28 cellular contexts compared by ENCODE assay signal in the genomic region with DNA sequence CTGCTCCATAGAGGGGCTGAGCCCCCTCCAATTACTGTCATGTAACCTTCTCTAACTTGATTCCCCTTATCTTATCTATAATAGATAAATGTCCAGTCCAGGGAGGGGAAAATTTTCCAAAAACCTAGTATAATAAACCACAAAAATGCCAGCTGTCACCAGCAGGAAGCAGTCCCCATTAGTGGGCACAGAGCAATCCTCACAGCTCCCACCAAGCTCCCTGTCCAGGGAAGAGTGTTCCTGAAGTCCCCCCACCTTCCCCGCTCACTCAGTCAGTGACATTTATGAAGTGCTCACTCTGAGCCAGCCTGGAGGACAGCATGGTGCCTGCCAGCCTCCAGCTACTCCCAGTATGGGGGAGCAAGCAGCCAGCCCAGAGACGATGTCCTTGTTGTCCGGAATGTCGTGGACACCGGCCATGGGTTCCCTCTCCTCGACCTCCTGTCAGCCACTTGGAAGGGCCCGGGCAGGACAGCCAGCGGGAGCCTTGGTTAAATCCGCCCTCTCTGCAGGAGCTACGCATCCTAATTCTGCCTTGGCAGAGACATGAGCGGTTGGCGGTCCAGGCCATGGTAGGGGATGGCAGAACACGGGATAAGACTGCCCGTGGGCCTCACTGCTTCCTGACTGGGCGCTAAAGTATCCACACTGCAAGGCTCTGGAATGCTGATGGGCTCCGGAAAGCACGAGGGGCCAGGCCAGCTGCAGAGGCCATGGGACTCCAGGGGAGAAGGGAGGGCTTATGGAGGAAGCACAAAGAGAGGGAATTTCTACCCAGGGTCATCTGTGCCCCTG.
A peak's percentile ranks its signal among the peaks of the same experiment; 100 is the strongest.
DNase-seq lines count a peak whose midpoint lies in the region; ATAC-seq and TF ChIP-seq lines count a peak whose summit lies in the region.
"Had no signal": no experiment of that assay in that cellular context is flagged by ENCODE, and none has a peak within 500 bp of the region (broad histone marks: within the 10 kb centered on the region; RNA-seq: fewer than 3 reads in every experiment).

No MANE protein-coding gene starts in this region.

- peaks cover 4% of the 10 kb centered on the region; the same call in 1 of the 2 replicates for H3K4me1 ChIP-seq in HEK293 (ENCODE audit: control insufficient read depth, insufficient read depth, low read length)
- H3K4me1 ChIP-seq: parathyroid adenoma had no signal

- no peak overlapping the region for H3K27ac ChIP-seq in HEK293 (ENCODE audit: extremely low read depth, low read depth, low read length)
- H3K27ac ChIP-seq: C4-2B, parathyroid adenoma had no signal

- DNase-seq in cerebellar cortex (ENCODE audit: low spot score) (peak; percentile 47), medulla oblongata (ENCODE audit: extremely low spot score) (peak; percentile 31), middle frontal gyrus (ENCODE audit: extremely low spot score, low spot score) (no peak)
- peak; percentile 3 for DNase-seq in stimulated activated CD8-positive, alpha-beta memory T cell treated with anti-CD3 and anti-CD28 coated beads, Interleukin-4, amount 100 ng/mL, for 48 hours
- DNase-seq in NK-92 treated with Interleukin-12 subunit alpha and Interleukin-12 subunit beta, amount 100 ng/mL, for 24 hours (lab: John Stamatoyannopoulos, UW): no peak
- DNase-seq: activated CD4-positive, alpha-beta T cell treated with anti-CD3 and anti-CD28 coated beads for 4 hours; activated naive CD4-positive, alpha-beta T cell treated with anti-CD3 and anti-CD28 coated beads, Interleukin-2, amount 10 ng/mL, durations not matched to agents 7 days and 5 days; cortex of kidney; hippocampal formation; left colon; NCI-H1694 treated with DMSO at 0.1 percent for 48 hours; NCI-H2171 treated with DMSO at 0.1 percent for 48 hours; NCI-H510A treated with DMSO at 0.1 percent for 48 hours; nephron progenitor cell; PC-3; right cardiac atrium; stimulated activated CD4-positive, alpha-beta T cell treated with anti-CD3 and anti-CD28 coated beads, Interleukin-12 subunit alpha, Interleukin-12 subunit beta, amount 100 ng/mL, for 4 hours; stimulated activated CD4-positive, alpha-beta T cell treated with anti-CD3 and anti-CD28 coated beads, Interleukin-4, amount 100 ng/mL, for 1 hour had no signal

- CTCF ChIA-PET in HEK293 (lab: Yijun Ruan, JAX): no interaction called here

- TF ChIP-seq CTCF in HEK293 (tag by site-specific recombination; IDR thresholded peaks at IDR 0.05): no peak

- POLR2A ChIA-PET in HEK293 (lab: Yijun Ruan, JAX): no interaction called here

- H3K9me3 ChIP-seq in HEK293 (ENCODE audit: control insufficient read depth, insufficient read depth, low read depth, low read length): no peaks in the 10 kb centered on the region
- H3K9me3 ChIP-seq: gastroesophageal sphincter had no signal

- H3K36me3 ChIP-seq in HEK293 (ENCODE audit: control insufficient read depth in 2 of 2, insufficient read depth in 1 of 2, low read length in 2 of 2): no peaks in the 10 kb centered on the region
- H3K36me3 ChIP-seq: gastroesophageal sphincter had no signal

- H3K4me3 ChIP-seq in HEK293 (ENCODE audit: low read depth, low read length): no peak overlapping the region
- H3K4me3 ChIP-seq: gastroesophageal sphincter, GM12878, GM23338 had no signal

- no peak for ATAC-seq in HG02571 (IDR thresholded peaks at IDR 0.05; ENCODE audit: unreplicated experiment)
- no peak for ATAC-seq in HG02610 (IDR thresholded peaks at IDR 0.05; ENCODE audit: unreplicated experiment)
- ATAC-seq: gastroesophageal sphincter; GM12878; GM23338; left colon; PC-3; right cardiac atrium; Right ventricle myocardium inferior; stimulated activated effector memory CD8-positive, alpha-beta T cell treated with anti-CD3 and anti-CD28 coated beads, Interleukin-12 subunit alpha, Interleukin-12 subunit beta, amount 100 ng/mL, for 72 hours had no signal

TF ChIP-seq in HEK293, 187 proteins besides CTCF, POLR2A, EP300 and RAD21:
- TF ChIP-seq, protein P1, sequence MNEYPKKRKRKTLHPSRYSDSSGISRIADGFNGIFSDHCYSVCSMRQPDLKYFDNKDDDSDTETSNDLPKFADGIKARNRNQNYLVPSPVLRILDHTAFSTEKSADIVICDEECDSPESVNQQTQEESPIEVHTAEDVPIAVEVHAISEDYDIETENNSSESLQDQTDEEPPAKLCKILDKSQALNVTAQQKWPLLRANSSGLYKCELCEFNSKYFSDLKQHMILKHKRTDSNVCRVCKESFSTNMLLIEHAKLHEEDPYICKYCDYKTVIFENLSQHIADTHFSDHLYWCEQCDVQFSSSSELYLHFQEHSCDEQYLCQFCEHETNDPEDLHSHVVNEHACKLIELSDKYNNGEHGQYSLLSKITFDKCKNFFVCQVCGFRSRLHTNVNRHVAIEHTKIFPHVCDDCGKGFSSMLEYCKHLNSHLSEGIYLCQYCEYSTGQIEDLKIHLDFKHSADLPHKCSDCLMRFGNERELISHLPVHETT (tag by site-specific recombination; IDR thresholded peaks at IDR 0.05): no peak
- TF ChIP-seq ZNF621 (tag by site-specific recombination; IDR thresholded peaks at IDR 0.05): no peak
- TF ChIP-seq ZIC2 (tag by site-specific recombination; IDR thresholded peaks at IDR 0.05): peak; percentile 26
- TF ChIP-seq ZNF23 (tag by site-specific recombination; IDR thresholded peaks at IDR 0.05; ENCODE audit: borderline replicate concordance): no peak
- no peak for TF ChIP-seq ZNF138 (tag by site-specific recombination; IDR thresholded peaks at IDR 0.05; ENCODE audit: borderline replicate concordance)
- TF ChIP-seq HOXA7 (CRISPR knock-in tag; IDR thresholded peaks at IDR 0.05; ENCODE audit: borderline replicate concordance): no peak
- no peak for TF ChIP-seq ZNF133 (tag by site-specific recombination; IDR thresholded peaks at IDR 0.05)
- TF ChIP-seq, protein P2, sequence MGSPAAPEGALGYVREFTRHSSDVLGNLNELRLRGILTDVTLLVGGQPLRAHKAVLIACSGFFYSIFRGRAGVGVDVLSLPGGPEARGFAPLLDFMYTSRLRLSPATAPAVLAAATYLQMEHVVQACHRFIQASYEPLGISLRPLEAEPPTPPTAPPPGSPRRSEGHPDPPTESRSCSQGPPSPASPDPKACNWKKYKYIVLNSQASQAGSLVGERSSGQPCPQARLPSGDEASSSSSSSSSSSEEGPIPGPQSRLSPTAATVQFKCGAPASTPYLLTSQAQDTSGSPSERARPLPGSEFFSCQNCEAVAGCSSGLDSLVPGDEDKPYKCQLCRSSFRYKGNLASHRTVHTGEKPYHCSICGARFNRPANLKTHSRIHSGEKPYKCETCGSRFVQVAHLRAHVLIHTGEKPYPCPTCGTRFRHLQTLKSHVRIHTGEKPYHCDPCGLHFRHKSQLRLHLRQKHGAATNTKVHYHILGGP (tag by site-specific recombination; IDR thresholded peaks at IDR 0.05): no peak

Comparison
In these comparisons a context has a peak if more than half of its experiments do, and no peak if none do; other contexts are left out.
1. DNase-seq: peak in cerebellar cortex (single experiment), medulla oblongata (single experiment) and stimulated activated CD8-positive, alpha-beta memory T cell treated with anti-CD3 and anti-CD28 coated beads, Interleukin-4, amount 100 ng/mL, for 48 hours (single experiment); none in NK-92 treated with Interleukin-12 subunit alpha and Interleukin-12 subunit beta, amount 100 ng/mL, for 24 hours (single experiment) and middle frontal gyrus (single experiment).